8 cellular contexts compared by ENCODE assay signal in genomic region chr12:79174656-79175055, GRCh38.
DNase-seq lines count a peak whose midpoint lies in the region; ATAC-seq, FAIRE-seq and TF ChIP-seq lines count a peak whose summit lies in the region.

No MANE protein-coding gene starts in this region.

- no peaks in the 10 kb centered on the region for H3K9me1 ChIP-seq in keratinocyte (ENCODE audit: control insufficient read depth, extremely low read depth, insufficient read depth, low read length)

- no peaks in the 10 kb centered on the region for H3K79me2 ChIP-seq in keratinocyte (ENCODE audit: control insufficient read depth, insufficient read depth, low read length)

- TF ChIP-seq CTCF in keratinocyte (optimal IDR thresholded peaks at IDR 0.05 in 1 of 3, IDR thresholded peaks at IDR 0.05 in 1 of 3, conservative IDR thresholded peaks at IDR 0.05 in 1 of 3; ENCODE audit: extremely low read depth in 1 of 3, insufficient read depth in 2 of 3, low read length in 3 of 3) (peak in 2 of 3 experiments; percentile 10 to 18), vagina (IDR thresholded peaks at IDR 0.05) (peak in 1 of 3 experiments; percentile 13)

- H3K27me3 ChIP-seq in keratinocyte (ENCODE audit: control insufficient read depth, extremely low read depth, insufficient read depth, low read length), result no peaks in the 10 kb centered on the region
- H3K27me3 ChIP-seq in vagina, result no peaks in the 10 kb centered on the region

- no peak overlapping the region for H2AFZ ChIP-seq in keratinocyte (ENCODE audit: control insufficient read depth, low read length)

- H3K9me3 Mint-ChIP-seq in activated naive CD8-positive, alpha-beta T cell treated with anti-CD3 and anti-CD28 coated beads, Interleukin-2, amount 50 U/mL, for 24 hours, result no peaks in the 10 kb centered on the region

- no peak overlapping the region for H3K4me3 Mint-ChIP-seq in activated naive CD8-positive, alpha-beta T cell treated with anti-CD3 and anti-CD28 coated beads, Interleukin-2, amount 50 U/mL, for 24 hours

- dilution Hi-C loops in keratinocyte (cut with MboI; ENCODE audit: extremely low pct_ligation_motif_present, low sequenced_read_pairs), result no loop called here

- peak; percentile 76 for ATAC-seq in HG03097 (IDR thresholded peaks at IDR 0.05; ENCODE audit: low FRiP score, unreplicated experiment)
- no peak for ATAC-seq in activated naive CD8-positive, alpha-beta T cell treated with anti-CD3 and anti-CD28 coated beads, Interleukin-2, amount 50 U/mL, for 24 hours

- H4K20me1 ChIP-seq in keratinocyte (ENCODE audit: control insufficient read depth, extremely low read depth, insufficient read depth, low read length), result no peaks in the 10 kb centered on the region

- H3K27me3 Mint-ChIP-seq in activated naive CD8-positive, alpha-beta T cell treated with anti-CD3 and anti-CD28 coated beads, Interleukin-2, amount 50 U/mL, for 24 hours, result no peaks in the 10 kb centered on the region

- no peaks in the 10 kb centered on the region for H3K36me3 Mint-ChIP-seq in activated naive CD8-positive, alpha-beta T cell treated with anti-CD3 and anti-CD28 coated beads, Interleukin-2, amount 50 U/mL, for 24 hours (ENCODE audit: low read depth)

- H3K27ac Mint-ChIP-seq in activated naive CD8-positive, alpha-beta T cell treated with anti-CD3 and anti-CD28 coated beads, Interleukin-2, amount 50 U/mL, for 24 hours, result no peak overlapping the region

- TF ChIP-seq POLR2A in vagina (IDR thresholded peaks at IDR 0.05), result no peak

- H3K4me1 Mint-ChIP-seq in activated naive CD8-positive, alpha-beta T cell treated with anti-CD3 and anti-CD28 coated beads, Interleukin-2, amount 50 U/mL, for 24 hours, result no peaks in the 10 kb centered on the region

- H3K4me1 ChIP-seq in keratinocyte (ENCODE audit: control insufficient read depth, extremely low read depth, insufficient read depth, low read length), result no peaks in the 10 kb centered on the region
- peaks cover 4% of the 10 kb centered on the region for H3K4me1 ChIP-seq in vagina

- H3K36me3 ChIP-seq in keratinocyte (ENCODE audit: control insufficient read depth in 2 of 2, extremely low read depth in 1 of 2, insufficient read depth in 2 of 2, low read length in 2 of 2) (no peaks in the 10 kb centered on the region), vagina (no peaks in the 10 kb centered on the region)

- H3K27ac ChIP-seq in keratinocyte (ENCODE audit: control insufficient read depth, insufficient read depth, low read length) (no peak overlapping the region), vagina (no peak overlapping the region)

- no peaks in the 10 kb centered on the region for H3K9me3 ChIP-seq in keratinocyte (ENCODE audit: control insufficient read depth, low read depth, low read length)
- no peaks in the 10 kb centered on the region for H3K9me3 ChIP-seq in vagina

- H3K4me3 ChIP-seq in keratinocyte (ENCODE audit: control insufficient read depth in 2 of 3, extremely low read depth in 1 of 3, insufficient read depth in 2 of 3, low read depth in 1 of 3, low read length in 3 of 3), result no peak overlapping the region
- H3K4me3 ChIP-seq in vagina, result no peak overlapping the region

- intact Hi-C loops in vagina (cut with DNase I), result no loop called here

- H3K9ac ChIP-seq in keratinocyte (ENCODE audit: control insufficient read depth, extremely low read depth, insufficient read depth, low read length), result no peak overlapping the region

- peak; percentile 16 for DNase-seq in SIG-M5 treated with dmso at 0.1 percent for 504 hours (lab: John Stamatoyannopoulos, UW; ENCODE audit: unreplicated experiment)
- DNase-seq in SIG-M5 (lab: John Stamatoyannopoulos, UW), result no peak
- peak; percentile 36 for DNase-seq in RPMI7951 (ENCODE audit: low read depth)
- no peak for DNase-seq in keratinocyte (ENCODE audit: low read depth, low spot score)
- DNase-seq in vagina (ENCODE audit: extremely low spot score in 2 of 2), result no peak
- DNase-seq in stimulated activated naive CD4-positive, alpha-beta T cell (lab: John Stamatoyannopoulos, UW), result no peak
- no peak for DNase-seq in activated naive CD8-positive, alpha-beta T cell treated with anti-CD3 and anti-CD28 coated beads, Interleukin-2, amount 50 U/mL, for 24 hours

- FAIRE-seq in keratinocyte (lab: Jason Lieb, UNC), result no peak

- H3K4me2 ChIP-seq in keratinocyte (ENCODE audit: control insufficient read depth, extremely low read depth, insufficient read depth, low read depth, low read length), result no peak overlapping the region

Comparison
In these comparisons a context has a peak if more than half of its experiments do, and no peak if none do; other contexts are left out.
1. DNase-seq: peak in SIG-M5 treated with dmso at 0.1 percent for 504 hours (single experiment) and RPMI7951 (single experiment); none in SIG-M5 (single experiment), keratinocyte (single experiment), vagina (0 of 2), stimulated activated naive CD4-positive, alpha-beta T cell (0 of 6) and activated naive CD8-positive, alpha-beta T cell treated with anti-CD3 and anti-CD28 coated beads, Interleukin-2, amount 50 U/mL, for 24 hours (single experiment).